ENCODE assay signal across 2 cellular contexts in the genomic region with DNA sequence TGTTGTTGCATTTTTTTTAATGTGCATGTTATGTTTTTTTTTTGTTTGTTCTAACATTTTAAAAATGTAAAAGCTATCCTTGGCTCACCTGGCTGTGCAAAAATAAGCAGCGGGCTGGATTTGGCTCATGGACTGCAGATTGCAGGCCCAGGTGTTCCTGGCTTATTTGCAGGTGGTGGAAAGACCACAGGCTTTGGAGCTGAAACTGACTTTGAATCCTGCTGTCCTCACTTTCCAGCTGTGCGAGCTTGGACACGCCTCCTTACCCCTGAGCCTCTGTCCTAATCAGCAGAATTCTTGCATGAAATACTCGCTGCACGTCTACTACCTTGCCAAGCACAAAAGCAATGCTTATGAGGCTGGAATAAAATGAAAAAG.
A peak's percentile ranks its signal among the peaks of the same experiment; 100 is the strongest.
TF ChIP-seq lines count a peak whose summit lies in the region.

No MANE protein-coding gene starts in this region.

TF ChIP-seq in H1, 55 proteins besides CTCF, POLR2A, EP300 and RAD21 (continued from another document):
- TF ChIP-seq CBX8 (IDR thresholded peaks at IDR 0.05; ENCODE audit: borderline replicate concordance, low read depth, low read length), result no peak
- TF ChIP-seq, protein P1, sequence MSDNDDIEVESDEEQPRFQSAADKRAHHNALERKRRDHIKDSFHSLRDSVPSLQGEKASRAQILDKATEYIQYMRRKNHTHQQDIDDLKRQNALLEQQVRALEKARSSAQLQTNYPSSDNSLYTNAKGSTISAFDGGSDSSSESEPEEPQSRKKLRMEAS (IDR thresholded peaks at IDR 0.05), result 0 out of 2 replicates have a peak, but pooled peaks have one; percentile 34

TF ChIP-seq in liver, 16 proteins besides CTCF, POLR2A, EP300 and RAD21 (continued from another document):
- TF ChIP-seq, protein P2, sequence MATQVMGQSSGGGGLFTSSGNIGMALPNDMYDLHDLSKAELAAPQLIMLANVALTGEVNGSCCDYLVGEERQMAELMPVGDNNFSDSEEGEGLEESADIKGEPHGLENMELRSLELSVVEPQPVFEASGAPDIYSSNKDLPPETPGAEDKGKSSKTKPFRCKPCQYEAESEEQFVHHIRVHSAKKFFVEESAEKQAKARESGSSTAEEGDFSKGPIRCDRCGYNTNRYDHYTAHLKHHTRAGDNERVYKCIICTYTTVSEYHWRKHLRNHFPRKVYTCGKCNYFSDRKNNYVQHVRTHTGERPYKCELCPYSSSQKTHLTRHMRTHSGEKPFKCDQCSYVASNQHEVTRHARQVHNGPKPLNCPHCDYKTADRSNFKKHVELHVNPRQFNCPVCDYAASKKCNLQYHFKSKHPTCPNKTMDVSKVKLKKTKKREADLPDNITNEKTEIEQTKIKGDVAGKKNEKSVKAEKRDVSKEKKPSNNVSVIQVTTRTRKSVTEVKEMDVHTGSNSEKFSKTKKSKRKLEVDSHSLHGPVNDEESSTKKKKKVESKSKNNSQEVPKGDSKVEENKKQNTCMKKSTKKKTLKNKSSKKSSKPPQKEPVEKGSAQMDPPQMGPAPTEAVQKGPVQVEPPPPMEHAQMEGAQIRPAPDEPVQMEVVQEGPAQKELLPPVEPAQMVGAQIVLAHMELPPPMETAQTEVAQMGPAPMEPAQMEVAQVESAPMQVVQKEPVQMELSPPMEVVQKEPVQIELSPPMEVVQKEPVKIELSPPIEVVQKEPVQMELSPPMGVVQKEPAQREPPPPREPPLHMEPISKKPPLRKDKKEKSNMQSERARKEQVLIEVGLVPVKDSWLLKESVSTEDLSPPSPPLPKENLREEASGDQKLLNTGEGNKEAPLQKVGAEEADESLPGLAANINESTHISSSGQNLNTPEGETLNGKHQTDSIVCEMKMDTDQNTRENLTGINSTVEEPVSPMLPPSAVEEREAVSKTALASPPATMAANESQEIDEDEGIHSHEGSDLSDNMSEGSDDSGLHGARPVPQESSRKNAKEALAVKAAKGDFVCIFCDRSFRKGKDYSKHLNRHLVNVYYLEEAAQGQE (IDR thresholded peaks at IDR 0.05), result no peak
- TF ChIP-seq HNF4G (IDR thresholded peaks at IDR 0.05) (no peak), NR2F2 (IDR thresholded peaks at IDR 0.05) (no peak), GABPA (IDR thresholded peaks at IDR 0.05 in 1 of 2, conservative IDR thresholded peaks at IDR 0.05 in 1 of 2) (no peak), SP1 (IDR thresholded peaks at IDR 0.05) (no peak), RXRA (IDR thresholded peaks at IDR 0.05) (no peak), FOXA2 (IDR thresholded peaks at IDR 0.05) (no peak), HNF4A (conservative IDR thresholded peaks at IDR 0.05) (no peak), JUND (IDR thresholded peaks at IDR 0.05) (no peak)
- TF ChIP-seq, protein P3, sequence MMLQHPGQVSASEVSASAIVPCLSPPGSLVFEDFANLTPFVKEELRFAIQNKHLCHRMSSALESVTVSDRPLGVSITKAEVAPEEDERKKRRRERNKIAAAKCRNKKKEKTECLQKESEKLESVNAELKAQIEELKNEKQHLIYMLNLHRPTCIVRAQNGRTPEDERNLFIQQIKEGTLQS (IDR thresholded peaks at IDR 0.05), result no peak
- TF ChIP-seq, protein P1 (IDR thresholded peaks at IDR 0.05), result no peak
- TF ChIP-seq, protein P4, sequence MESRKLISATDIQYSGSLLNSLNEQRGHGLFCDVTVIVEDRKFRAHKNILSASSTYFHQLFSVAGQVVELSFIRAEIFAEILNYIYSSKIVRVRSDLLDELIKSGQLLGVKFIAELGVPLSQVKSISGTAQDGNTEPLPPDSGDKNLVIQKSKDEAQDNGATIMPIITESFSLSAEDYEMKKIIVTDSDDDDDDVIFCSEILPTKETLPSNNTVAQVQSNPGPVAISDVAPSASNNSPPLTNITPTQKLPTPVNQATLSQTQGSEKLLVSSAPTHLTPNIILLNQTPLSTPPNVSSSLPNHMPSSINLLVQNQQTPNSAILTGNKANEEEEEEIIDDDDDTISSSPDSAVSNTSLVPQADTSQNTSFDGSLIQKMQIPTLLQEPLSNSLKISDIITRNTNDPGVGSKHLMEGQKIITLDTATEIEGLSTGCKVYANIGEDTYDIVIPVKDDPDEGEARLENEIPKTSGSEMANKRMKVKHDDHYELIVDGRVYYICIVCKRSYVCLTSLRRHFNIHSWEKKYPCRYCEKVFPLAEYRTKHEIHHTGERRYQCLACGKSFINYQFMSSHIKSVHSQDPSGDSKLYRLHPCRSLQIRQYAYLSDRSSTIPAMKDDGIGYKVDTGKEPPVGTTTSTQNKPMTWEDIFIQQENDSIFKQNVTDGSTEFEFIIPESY (IDR thresholded peaks at IDR 0.05), result no peak
TF ChIP-seq in liver: peak in this region for 0.
